In genomic region chr10:43387678-43388032, GRCh38 we compare ENCODE assay signal across 23 cellular contexts. TPM values are rescaled to one million over a fixed set of nuclear protein-coding genes. Genes with fewer than 3 reads are reported as not detected.
DNase-seq lines count a peak whose midpoint lies in the region; ATAC-seq, FAIRE-seq and TF ChIP-seq lines count a peak whose summit lies in the region.
"Had no signal": no experiment of that assay in that cellular context is flagged by ENCODE, and none has a peak within 500 bp of the region (broad histone marks: within the 10 kb centered on the region; RNA-seq: fewer than 3 reads in every experiment).

No MANE protein-coding gene starts in this region.

- no peak overlapping the region for H3K4me2 ChIP-seq in HepG2 (ENCODE audit: low read depth, low read length)
- H3K4me2 ChIP-seq: neural progenitor cell had no signal

- H2AFZ ChIP-seq in HepG2 (ENCODE audit: low read length) = no peak overlapping the region
- H2AFZ ChIP-seq: neural progenitor cell had no signal

- no peak for TF ChIP-seq CTCF in CD4-positive, alpha-beta T cell (IDR thresholded peaks at IDR 0.05)
- TF ChIP-seq CTCF in Calu3 (IDR thresholded peaks at IDR 0.05; ENCODE audit: unreplicated experiment) (no peak), osteocyte (IDR thresholded peaks at IDR 0.05) (no peak), HepG2 (CRISPR knock-in tag; IDR thresholded peaks at IDR 0.05) (no peak), esophagus squamous epithelium (IDR thresholded peaks at IDR 0.05) (no peak)

- in situ Hi-C loops in HepG2 (cut with HindIII; ENCODE audit: extremely low pct_ligation_motif_present, low pct_unique_long_range_greater_than_20kb) = no loop called here

- H3K79me2 ChIP-seq in HepG2 (ENCODE audit: insufficient read depth, low read length) = peaks cover 50% of the 10 kb centered on the region

- no peaks in the 10 kb centered on the region for H3K27me3 Mint-ChIP-seq in CD4-positive, alpha-beta T cell
- H3K27me3 Mint-ChIP-seq in Calu3 (ENCODE audit: unreplicated experiment) (no peaks in the 10 kb centered on the region), osteocyte (ENCODE audit: unreplicated experiment) (no peaks in the 10 kb centered on the region)
- no peaks in the 10 kb centered on the region for H3K27me3 Mint-ChIP-seq in central memory CD8-positive, alpha-beta T cell
- H3K27me3 Mint-ChIP-seq: activated CD4-positive, alpha-beta T cell treated with anti-CD3 and anti-CD28 coated beads, Interleukin-2, amount 10 ng/mL, durations not matched to agents 24 days and 14 days had no signal

- H3K27me3 ChIP-seq in CD4-positive, alpha-beta T cell (ENCODE audit: control insufficient read depth, insufficient read depth, low read length) = no peaks in the 10 kb centered on the region
- H3K27me3 ChIP-seq in HepG2 (ENCODE audit: control insufficient read depth in 1 of 2, insufficient read depth in 2 of 2, low read length in 2 of 2) (no peaks in the 10 kb centered on the region), esophagus squamous epithelium (no peaks in the 10 kb centered on the region)
- H3K27me3 ChIP-seq: cardiac muscle cell, gastrocnemius medialis, neural progenitor cell, tibial artery had no signal

- no peaks in the 10 kb centered on the region for H3K9me3 ChIP-seq in CD4-positive, alpha-beta T cell (ENCODE audit: control insufficient read depth, low read length)
- H3K9me3 ChIP-seq in HepG2 (ENCODE audit: low read length) = no peaks in the 10 kb centered on the region
- H3K9me3 ChIP-seq in esophagus squamous epithelium = no peaks in the 10 kb centered on the region
- H3K9me3 ChIP-seq: gastrocnemius medialis, tibial artery had no signal

- POLR2A ChIA-PET in CD4-positive, alpha-beta T cell (lab: Charles Lee) = interaction anchor here (0.7 kb wide), 1 partner anchor 18 kb away, joined by 3 read pairs; no protein-coding TSS in a partner anchor
- POLR2A ChIA-PET in HepG2 (lab: Yijun Ruan, JAX) = no interaction called here

- no peak overlapping the region for H3K9ac ChIP-seq in HepG2 (ENCODE audit: insufficient read depth, low read depth, low read length)
- H3K9ac ChIP-seq: neural progenitor cell had no signal

- peak overlapping the region; percentile 82 for H3K27ac Mint-ChIP-seq in CD4-positive, alpha-beta T cell
- H3K27ac Mint-ChIP-seq in Calu3 (ENCODE audit: unreplicated experiment) (peak overlapping the region; percentile 77), osteocyte (ENCODE audit: unreplicated experiment) (peak overlapping the region; percentile 40)
- peak overlapping the region; percentile 89 for H3K27ac Mint-ChIP-seq in central memory CD8-positive, alpha-beta T cell (ENCODE audit: low read depth)
- H3K27ac Mint-ChIP-seq: neural progenitor cell had no signal

- H3K4me1 ChIP-seq in HepG2 (ENCODE audit: insufficient read depth, low read length) = peaks cover 56% of the 10 kb centered on the region
- peaks cover 0 to 28% (median 9%) of the 10 kb centered on the region in 3 donors for H3K4me1 ChIP-seq in esophagus squamous epithelium
- H3K4me1 ChIP-seq: neural progenitor cell had no signal

- H3K4me3 ChIP-seq in HepG2 (replicated peaks in 1 of 3; ENCODE audit: insufficient read depth in 1 of 3, low read depth in 2 of 3, low read length in 3 of 3) (no peak overlapping the region), esophagus squamous epithelium (no peak overlapping the region)
- H3K4me3 ChIP-seq: cardiac muscle cell, gastrocnemius medialis, neural progenitor cell, SK-N-MC, tibial artery had no signal

- WGBS in HepG2 (ENCODE audit: low lambda C conversion rate) = 97% methylated on average over 5 of the region's 5 CpGs
- WGBS in esophagus squamous epithelium, 2 donors = 49 to 59% methylated on average over 5 of the region's 5 CpGs

- no peaks in the 10 kb centered on the region for H3K9me3 Mint-ChIP-seq in CD4-positive, alpha-beta T cell
- no peaks in the 10 kb centered on the region for H3K9me3 Mint-ChIP-seq in Calu3 (ENCODE audit: low read depth, unreplicated experiment)
- no peaks in the 10 kb centered on the region for H3K9me3 Mint-ChIP-seq in central memory CD8-positive, alpha-beta T cell
- no peaks in the 10 kb centered on the region for H3K9me3 Mint-ChIP-seq in osteocyte (ENCODE audit: unreplicated experiment)
- H3K9me3 Mint-ChIP-seq: activated CD4-positive, alpha-beta T cell treated with anti-CD3 and anti-CD28 coated beads, Interleukin-2, amount 10 ng/mL, durations not matched to agents 24 days and 14 days had no signal

- H3K4me3 Mint-ChIP-seq in CD4-positive, alpha-beta T cell = no peak overlapping the region
- H3K4me3 Mint-ChIP-seq in Calu3 (ENCODE audit: low read depth, unreplicated experiment) (no peak overlapping the region), osteocyte (ENCODE audit: unreplicated experiment) (no peak overlapping the region)
- no peak overlapping the region for H3K4me3 Mint-ChIP-seq in central memory CD8-positive, alpha-beta T cell
- H3K4me3 Mint-ChIP-seq: activated CD4-positive, alpha-beta T cell treated with anti-CD3 and anti-CD28 coated beads, Interleukin-2, amount 10 ng/mL, durations not matched to agents 24 days and 14 days; neural progenitor cell had no signal

- H3K36me3 ChIP-seq in HepG2 (replicated peaks in 1 of 2; ENCODE audit: control insufficient read depth in 1 of 2, insufficient read depth in 2 of 2, low read length in 2 of 2) (peaks cover 25 to 64% of the 10 kb centered on the region in 2 experiments), esophagus squamous epithelium (peaks cover 19 to 81% (median 55%) of the 10 kb centered on the region in 3 donors)

- BruUV-seq in Calu3 (replicated peaks; lab: Mats Ljungman, UMichigan) (no TSS peak), HepG2 (replicated peaks; lab: Mats Ljungman, UMichigan) (no TSS peak)

- ATAC-seq in CD4-positive, alpha-beta T cell (ENCODE audit: poor library complexity) = no peak
- ATAC-seq in central memory CD8-positive, alpha-beta T cell (replicated peaks; ENCODE audit: extremely low read depth, poor library complexity, severe bottlenecking) = no peak
- ATAC-seq in HepG2 = no peak
- no peak for ATAC-seq in activated CD4-positive, CD25-positive, alpha-beta regulatory T cell treated with anti-CD3 and anti-CD28 coated beads, Interleukin-2, amount 50 U/mL, for 24 hours
- ATAC-seq: gastrocnemius medialis had no signal

- peak overlapping the region; percentile 14 for H3K27ac ChIP-seq in CD4-positive, alpha-beta T cell (ENCODE audit: low read depth, low read length)
- H3K27ac ChIP-seq in HepG2 (ENCODE audit: extremely low read length, insufficient read depth, low read length) (no peak overlapping the region), esophagus squamous epithelium (no peak overlapping the region)
- H3K27ac ChIP-seq: gastrocnemius medialis, neural progenitor cell, SK-N-MC, tibial artery had no signal

- peaks cover 72% of the 10 kb centered on the region for H4K20me1 ChIP-seq in HepG2 (ENCODE audit: insufficient read depth, low read length)

- FAIRE-seq in HepG2 (lab: Jason Lieb, UNC) = no peak
- FAIRE-seq: RCC 7860 had no signal

- TF ChIP-seq POLR2A in HepG2 (IDR thresholded peaks at IDR 0.05; ENCODE audit: insufficient read depth in 1 of 2, low read depth in 2 of 2, low read length in 2 of 2) (no peak), esophagus squamous epithelium (IDR thresholded peaks at IDR 0.05) (no peak)

- intact Hi-C loops in CD4-positive, alpha-beta T cell (cut with DNase I, micrococcal nuclease) = no loop called here
- intact Hi-C loops in Calu3 (cut with micrococcal nuclease; ENCODE audit: unreplicated experiment) = no loop called here
- intact Hi-C loops in HepG2 (cut with micrococcal nuclease; ENCODE audit: unreplicated experiment) = no loop called here
- intact Hi-C loops in esophagus squamous epithelium (cut with DNase I) = no loop called here

- CTCF ChIA-PET in CD4-positive, alpha-beta T cell (lab: Charles Lee) = interaction anchor here (0.5 to 1.0 kb wide), 2 partner anchors 21 to 94 kb away, joined by 3 read pairs; no protein-coding TSS in a partner anchor
- CTCF ChIA-PET in Calu3 (lab: Charles Lee) = no interaction called here
- CTCF ChIA-PET in HepG2 (lab: Yijun Ruan, JAX; ENCODE audit: low intra/inter-chr PET ratio, low total read pairs) = no interaction called here

- peaks cover 83% of the 10 kb centered on the region for H3K36me3 Mint-ChIP-seq in CD4-positive, alpha-beta T cell (ENCODE audit: low read depth)
- peaks cover 84% of the 10 kb centered on the region for H3K36me3 Mint-ChIP-seq in Calu3 (ENCODE audit: insufficient read depth, unreplicated experiment)
- H3K36me3 Mint-ChIP-seq in central memory CD8-positive, alpha-beta T cell (ENCODE audit: insufficient read depth) = peaks cover 66% of the 10 kb centered on the region
- peaks cover 58% of the 10 kb centered on the region for H3K36me3 Mint-ChIP-seq in osteocyte (ENCODE audit: unreplicated experiment)

- no peak for TF ChIP-seq RAD21 in HepG2 (CRISPR knock-in tag; IDR thresholded peaks at IDR 0.05)

- TF ChIP-seq EP300 in HepG2 (IDR thresholded peaks at IDR 0.05; ENCODE audit: low read depth in 2 of 2, low read length in 2 of 2) = no peak
- no peak for TF ChIP-seq EP300 in HepG2 (CRISPR knock-in tag; IDR thresholded peaks at IDR 0.05; ENCODE audit: borderline replicate concordance)

- DNase-seq in CD4-positive, alpha-beta T cell = no peak
- no peak for DNase-seq in Calu3
- no peak for DNase-seq in central memory CD8-positive, alpha-beta T cell (ENCODE audit: low spot score in 2 of 2)
- DNase-seq in osteocyte (ENCODE audit: extremely low spot score, unreplicated experiment) = no peak
- no peak for DNase-seq in HepG2 (ENCODE audit: low spot score)
- no peak for DNase-seq in medulla oblongata (ENCODE audit: extremely low spot score)
- DNase-seq in esophagus squamous epithelium (lab: John Stamatoyannopoulos, UW) = no peak
- DNase-seq: activated CD4-positive, alpha-beta T cell treated with anti-CD3 and anti-CD28 coated beads, Interleukin-2, amount 10 ng/mL, durations not matched to agents 24 days and 14 days; activated T-cell treated with anti-CD3 and anti-CD28 coated beads for 4 hours; EL; MV-4-11; NCI-H1930; NCI-H446; retina had no signal

- H3K4me1 Mint-ChIP-seq in CD4-positive, alpha-beta T cell (ENCODE audit: low read depth) = peaks cover 55% of the 10 kb centered on the region
- peaks cover 61% of the 10 kb centered on the region for H3K4me1 Mint-ChIP-seq in Calu3 (ENCODE audit: low read depth, unreplicated experiment)
- peaks cover 70% of the 10 kb centered on the region for H3K4me1 Mint-ChIP-seq in central memory CD8-positive, alpha-beta T cell
- H3K4me1 Mint-ChIP-seq in osteocyte (ENCODE audit: unreplicated experiment) = peaks cover 7% of the 10 kb centered on the region

RNA-seq across cellular contexts. Expression of gene FXYD4, which starts 16.2 kb away (rescaled TPM):
- total RNA-seq in CD4-positive, alpha-beta T cell = not detected
- not detected in 2 replicates for total RNA-seq in Calu3 (2022)
- total RNA-seq in osteocyte = not detected in 2 replicates
- not detected in 2 replicates for total RNA-seq in HepG2 (2016; rRNA removed; fragmentation: Illumina TruSeq; extraction: Trizol)
- total RNA-seq in HepG2 (2016; cell fraction: cytosol; rRNA removed; fragmentation: Illumina TruSeq; extraction: Trizol; ENCODE audit: low read depth) = not detected in 2 replicates
- total RNA-seq in HepG2 (2016; cell fraction: insoluble cytoplasmic fraction; rRNA removed; fragmentation: Illumina TruSeq; extraction: Trizol) = not detected in 2 replicates
- not detected in 2 replicates for total RNA-seq in HepG2 (2016; cell fraction: membrane; rRNA removed; fragmentation: Illumina TruSeq; extraction: Trizol)
- total RNA-seq in HepG2 (2016; cell fraction: nucleus; rRNA removed; fragmentation: Illumina TruSeq; extraction: Trizol) = not detected in 2 replicates
- not detected in 2 replicates for polyA plus RNA-seq in HepG2 (2011; rRNA removed)
- not detected in 2 replicates for polyA plus RNA-seq in HepG2 (2011; cell fraction: cytosol; rRNA removed)
- polyA plus RNA-seq in HepG2 (2011; cell fraction: nucleus; rRNA removed) = not detected in 2 replicates
- polyA plus RNA-seq in HepG2 (2012) = not detected in 2 replicates
- polyA plus RNA-seq in HepG2 (2016; cell fraction: cytosol; fragmentation: Illumina TruSeq; extraction: Trizol; ENCODE audit: low read depth) = not detected in 2 replicates
- not detected in 2 replicates for polyA plus RNA-seq in HepG2 (2016; cell fraction: insoluble cytoplasmic fraction; fragmentation: Illumina TruSeq; extraction: Trizol; ENCODE audit: low read depth)
- not detected in 2 replicates for polyA plus RNA-seq in HepG2 (2016; cell fraction: membrane; fragmentation: Illumina TruSeq; extraction: Trizol; ENCODE audit: low read depth)
- polyA plus RNA-seq in HepG2 (2016; cell fraction: nucleus; fragmentation: Illumina TruSeq; extraction: Trizol; ENCODE audit: insufficient read depth, low read depth) = not detected in 2 replicates
- 0.21 TPM in 1 of 2 replicates, not detected in the other for polyA minus RNA-seq in HepG2 (2011; rRNA and poly(A)+ RNA removed; ENCODE audit: low replicate concordance)
- not detected in 2 replicates for polyA minus RNA-seq in HepG2 (2011; cell fraction: cytosol; rRNA and poly(A)+ RNA removed)
- polyA minus RNA-seq in HepG2 (2011; cell fraction: nucleus; rRNA and poly(A)+ RNA removed) = not detected in 2 replicates
- not detected for total RNA-seq in esophagus squamous epithelium
- total RNA-seq: activated CD4-positive, alpha-beta T cell treated with anti-CD3 and anti-CD28 coated beads, Interleukin-2, amount 10 ng/mL, durations not matched to agents 24 days and 14 days; cardiac muscle cell; dermis microvascular lymphatic vessel endothelial cell; epithelial cell of proximal tubule; gastrocnemius medialis had no signal
- polyA plus RNA-seq: cardiac muscle cell had no signal

RNA-seq across cellular contexts. Expression of gene HNRNPF, which starts 21.3 kb away (rescaled TPM):
- total RNA-seq in CD4-positive, alpha-beta T cell = 10 to 100 TPM; 86.5 to 87.9 TPM
- total RNA-seq in Calu3 (2022) (256 and 275 TPM in 2 replicates), osteocyte (189 and 200 TPM in 2 replicates), HepG2 (2016; rRNA removed; fragmentation: Illumina TruSeq; extraction: Trizol) (308 and 449 TPM in 2 replicates), esophagus squamous epithelium (100 to 1,000 TPM; 154 to 229 (median 189) TPM)
- 44.9 and 49.9 TPM in 2 replicates for total RNA-seq in HepG2 (2016; cell fraction: cytosol; rRNA removed; fragmentation: Illumina TruSeq; extraction: Trizol; ENCODE audit: low read depth)
- total RNA-seq in HepG2 (2016; cell fraction: insoluble cytoplasmic fraction; rRNA removed; fragmentation: Illumina TruSeq; extraction: Trizol) = 322 and 435 TPM in 2 replicates
- total RNA-seq in HepG2 (2016; cell fraction: membrane; rRNA removed; fragmentation: Illumina TruSeq; extraction: Trizol) = 123 and 131 TPM in 2 replicates
- 111 and 121 TPM in 2 replicates for total RNA-seq in HepG2 (2016; cell fraction: nucleus; rRNA removed; fragmentation: Illumina TruSeq; extraction: Trizol)
- 166 and 177 TPM in 2 replicates for polyA plus RNA-seq in HepG2 (2011; rRNA removed)
- 147 and 166 TPM in 2 replicates for polyA plus RNA-seq in HepG2 (2011; cell fraction: cytosol; rRNA removed)
- polyA plus RNA-seq in HepG2 (2011; cell fraction: nucleus; rRNA removed) = 137 and 153 TPM in 2 replicates
- 134 and 169 TPM in 2 replicates for polyA plus RNA-seq in HepG2 (2012)
- 19.5 and 22.4 TPM in 2 replicates for polyA plus RNA-seq in HepG2 (2016; cell fraction: cytosol; fragmentation: Illumina TruSeq; extraction: Trizol; ENCODE audit: low read depth)
- polyA plus RNA-seq in HepG2 (2016; cell fraction: insoluble cytoplasmic fraction; fragmentation: Illumina TruSeq; extraction: Trizol; ENCODE audit: low read depth) = 388 and 410 TPM in 2 replicates
- polyA plus RNA-seq in HepG2 (2016; cell fraction: membrane; fragmentation: Illumina TruSeq; extraction: Trizol; ENCODE audit: low read depth) = 49.0 and 51.7 TPM in 2 replicates
- 178 and 179 TPM in 2 replicates for polyA plus RNA-seq in HepG2 (2016; cell fraction: nucleus; fragmentation: Illumina TruSeq; extraction: Trizol; ENCODE audit: insufficient read depth, low read depth)
- polyA minus RNA-seq in HepG2 (2011; rRNA and poly(A)+ RNA removed; ENCODE audit: low replicate concordance) = 271 and 284 TPM in 2 replicates
- polyA minus RNA-seq in HepG2 (2011; cell fraction: cytosol; rRNA and poly(A)+ RNA removed) = 121 and 128 TPM in 2 replicates
- polyA minus RNA-seq in HepG2 (2011; cell fraction: nucleus; rRNA and poly(A)+ RNA removed) = 64.2 and 75.8 TPM in 2 replicates

RNA-seq across cellular contexts. Expression of gene ZNF487, which starts 49.3 kb away (rescaled TPM):
- total RNA-seq in CD4-positive, alpha-beta T cell = 1 to 10 TPM; 7.5 to 8.5 TPM
- total RNA-seq in Calu3 (2022) (2.5 and 3.4 TPM in 2 replicates), osteocyte (3.6 and 6.3 TPM in 2 replicates), HepG2 (2016; rRNA removed; fragmentation: Illumina TruSeq; extraction: Trizol) (6.1 and 7.4 TPM in 2 replicates), esophagus squamous epithelium (1 to 10 TPM; 1.7 to 4.6 (median 4.2) TPM)
- total RNA-seq in HepG2 (2016; cell fraction: cytosol; rRNA removed; fragmentation: Illumina TruSeq; extraction: Trizol; ENCODE audit: low read depth) = 3.3 and 6.4 TPM in 2 replicates
- total RNA-seq in HepG2 (2016; cell fraction: insoluble cytoplasmic fraction; rRNA removed; fragmentation: Illumina TruSeq; extraction: Trizol) = 6.3 and 8.8 TPM in 2 replicates
- total RNA-seq in HepG2 (2016; cell fraction: membrane; rRNA removed; fragmentation: Illumina TruSeq; extraction: Trizol) = 5.5 and 7.7 TPM in 2 replicates
- total RNA-seq in HepG2 (2016; cell fraction: nucleus; rRNA removed; fragmentation: Illumina TruSeq; extraction: Trizol) = 3.5 and 6.0 TPM in 2 replicates
- 6.6 and 8.8 TPM in 2 replicates for polyA plus RNA-seq in HepG2 (2011; rRNA removed)
- 3.6 and 5.2 TPM in 2 replicates for polyA plus RNA-seq in HepG2 (2011; cell fraction: cytosol; rRNA removed)
- 1.8 and 13.7 TPM in 2 replicates for polyA plus RNA-seq in HepG2 (2011; cell fraction: nucleus; rRNA removed)
- 2.6 and 3.3 TPM in 2 replicates for polyA plus RNA-seq in HepG2 (2012)
- 5.4 and 5.7 TPM in 2 replicates for polyA plus RNA-seq in HepG2 (2016; cell fraction: cytosol; fragmentation: Illumina TruSeq; extraction: Trizol; ENCODE audit: low read depth)
- 5.9 and 7.2 TPM in 2 replicates for polyA plus RNA-seq in HepG2 (2016; cell fraction: insoluble cytoplasmic fraction; fragmentation: Illumina TruSeq; extraction: Trizol; ENCODE audit: low read depth)
- polyA plus RNA-seq in HepG2 (2016; cell fraction: membrane; fragmentation: Illumina TruSeq; extraction: Trizol; ENCODE audit: low read depth) = 6.0 and 8.7 TPM in 2 replicates
- 4.2 and 8.8 TPM in 2 replicates for polyA plus RNA-seq in HepG2 (2016; cell fraction: nucleus; fragmentation: Illumina TruSeq; extraction: Trizol; ENCODE audit: insufficient read depth, low read depth)
- 3.5 and 7.7 TPM in 2 replicates for polyA minus RNA-seq in HepG2 (2011; rRNA and poly(A)+ RNA removed; ENCODE audit: low replicate concordance)
- polyA minus RNA-seq in HepG2 (2011; cell fraction: cytosol; rRNA and poly(A)+ RNA removed) = 1.1 and 1.7 TPM in 2 replicates
- 4.8 and 6.7 TPM in 2 replicates for polyA minus RNA-seq in HepG2 (2011; cell fraction: nucleus; rRNA and poly(A)+ RNA removed)
